In the genomic region with DNA sequence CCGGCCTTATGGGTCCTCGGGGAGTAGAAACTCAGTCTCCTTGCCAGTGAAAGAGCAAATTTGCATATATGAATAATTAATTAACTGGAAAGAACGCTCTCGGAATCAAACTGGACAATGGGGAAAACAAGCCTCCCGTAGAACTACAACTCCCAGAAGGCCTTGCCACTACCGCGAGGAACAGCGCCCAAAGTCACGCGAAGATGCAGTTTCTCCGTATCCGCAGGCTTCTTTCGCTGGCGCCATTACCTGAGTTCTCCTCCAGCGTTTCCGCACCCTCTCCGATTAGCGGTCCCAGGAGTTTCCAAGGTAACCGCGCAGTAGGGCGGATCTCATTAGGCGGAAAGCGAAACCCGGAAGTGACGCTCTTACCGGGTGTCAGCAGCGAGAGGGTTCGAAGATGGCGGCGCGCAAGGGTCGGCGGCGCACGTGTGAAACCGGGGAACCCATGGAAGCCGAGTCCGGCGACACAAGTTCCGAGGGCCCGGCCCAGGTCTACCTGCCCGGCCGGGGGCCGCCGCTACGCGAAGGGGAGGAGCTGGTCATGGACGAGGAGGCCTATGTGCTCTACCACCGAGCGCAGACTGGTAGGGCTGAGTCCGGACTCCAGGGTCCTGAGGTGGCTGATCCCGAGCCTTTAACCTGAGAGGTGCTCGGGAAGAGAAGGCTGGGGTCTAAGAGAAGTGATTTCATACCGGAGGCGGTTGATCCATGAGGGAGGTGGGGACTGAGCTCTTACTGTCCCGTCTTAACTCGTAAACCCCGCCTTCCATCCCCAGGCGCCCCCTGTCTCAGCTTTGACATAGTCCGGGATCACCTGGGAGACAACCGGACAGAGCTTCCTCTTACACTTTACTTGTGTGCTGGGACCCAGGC, we compare ENCODE assay signal across 1 cellular context.
TF ChIP-seq lines count a peak whose summit lies in the region.

A gene (plus strand): TSS at position 378 of the 876 bp plus-strand sequence. CDS start 23 bp downstream, at position 401.

TF ChIP-seq in K562, 482 proteins besides CTCF, POLR2A, EP300 and RAD21 (continued from another document and continues in another):
- TF ChIP-seq, protein P1, sequence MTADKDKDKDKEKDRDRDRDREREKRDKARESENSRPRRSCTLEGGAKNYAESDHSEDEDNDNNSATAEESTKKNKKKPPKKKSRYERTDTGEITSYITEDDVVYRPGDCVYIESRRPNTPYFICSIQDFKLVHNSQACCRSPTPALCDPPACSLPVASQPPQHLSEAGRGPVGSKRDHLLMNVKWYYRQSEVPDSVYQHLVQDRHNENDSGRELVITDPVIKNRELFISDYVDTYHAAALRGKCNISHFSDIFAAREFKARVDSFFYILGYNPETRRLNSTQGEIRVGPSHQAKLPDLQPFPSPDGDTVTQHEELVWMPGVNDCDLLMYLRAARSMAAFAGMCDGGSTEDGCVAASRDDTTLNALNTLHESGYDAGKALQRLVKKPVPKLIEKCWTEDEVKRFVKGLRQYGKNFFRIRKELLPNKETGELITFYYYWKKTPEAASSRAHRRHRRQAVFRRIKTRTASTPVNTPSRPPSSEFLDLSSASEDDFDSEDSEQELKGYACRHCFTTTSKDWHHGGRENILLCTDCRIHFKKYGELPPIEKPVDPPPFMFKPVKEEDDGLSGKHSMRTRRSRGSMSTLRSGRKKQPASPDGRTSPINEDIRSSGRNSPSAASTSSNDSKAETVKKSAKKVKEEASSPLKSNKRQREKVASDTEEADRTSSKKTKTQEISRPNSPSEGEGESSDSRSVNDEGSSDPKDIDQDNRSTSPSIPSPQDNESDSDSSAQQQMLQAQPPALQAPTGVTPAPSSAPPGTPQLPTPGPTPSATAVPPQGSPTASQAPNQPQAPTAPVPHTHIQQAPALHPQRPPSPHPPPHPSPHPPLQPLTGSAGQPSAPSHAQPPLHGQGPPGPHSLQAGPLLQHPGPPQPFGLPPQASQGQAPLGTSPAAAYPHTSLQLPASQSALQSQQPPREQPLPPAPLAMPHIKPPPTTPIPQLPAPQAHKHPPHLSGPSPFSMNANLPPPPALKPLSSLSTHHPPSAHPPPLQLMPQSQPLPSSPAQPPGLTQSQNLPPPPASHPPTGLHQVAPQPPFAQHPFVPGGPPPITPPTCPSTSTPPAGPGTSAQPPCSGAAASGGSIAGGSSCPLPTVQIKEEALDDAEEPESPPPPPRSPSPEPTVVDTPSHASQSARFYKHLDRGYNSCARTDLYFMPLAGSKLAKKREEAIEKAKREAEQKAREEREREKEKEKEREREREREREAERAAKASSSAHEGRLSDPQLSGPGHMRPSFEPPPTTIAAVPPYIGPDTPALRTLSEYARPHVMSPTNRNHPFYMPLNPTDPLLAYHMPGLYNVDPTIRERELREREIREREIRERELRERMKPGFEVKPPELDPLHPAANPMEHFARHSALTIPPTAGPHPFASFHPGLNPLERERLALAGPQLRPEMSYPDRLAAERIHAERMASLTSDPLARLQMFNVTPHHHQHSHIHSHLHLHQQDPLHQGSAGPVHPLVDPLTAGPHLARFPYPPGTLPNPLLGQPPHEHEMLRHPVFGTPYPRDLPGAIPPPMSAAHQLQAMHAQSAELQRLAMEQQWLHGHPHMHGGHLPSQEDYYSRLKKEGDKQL (CRISPR knock-in tag; IDR thresholded peaks at IDR 0.05; ENCODE audit: borderline replicate concordance): no peak
- TF ChIP-seq, protein P2, sequence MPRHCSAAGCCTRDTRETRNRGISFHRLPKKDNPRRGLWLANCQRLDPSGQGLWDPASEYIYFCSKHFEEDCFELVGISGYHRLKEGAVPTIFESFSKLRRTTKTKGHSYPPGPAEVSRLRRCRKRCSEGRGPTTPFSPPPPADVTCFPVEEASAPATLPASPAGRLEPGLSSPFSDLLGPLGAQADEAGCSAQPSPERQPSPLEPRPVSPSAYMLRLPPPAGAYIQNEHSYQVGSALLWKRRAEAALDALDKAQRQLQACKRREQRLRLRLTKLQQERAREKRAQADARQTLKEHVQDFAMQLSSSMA (CRISPR knock-in tag; IDR thresholded peaks at IDR 0.05): no peak
- TF ChIP-seq MAZ (CRISPR knock-in tag; conservative IDR thresholded peaks at IDR 0.05 in 1 of 2, IDR thresholded peaks at IDR 0.05 in 1 of 2) (peak; percentile 50 to 62), ZNF354B (CRISPR knock-in tag; IDR thresholded peaks at IDR 0.05) (no peak), ZNF696 (CRISPR knock-in tag; conservative IDR thresholded peaks at IDR 0.05) (no peak), NFXL1 (CRISPR knock-in tag; IDR thresholded peaks at IDR 0.05) (no peak), ELF4 (CRISPR knock-in tag; IDR thresholded peaks at IDR 0.05) (peak; percentile 77; the same call in 1 of the 2 replicates), RBM14 (IDR thresholded peaks at IDR 0.05; ENCODE audit: borderline replicate concordance, insufficient read depth, low read depth, low read length) (0 out of 2 replicates have a peak, but pooled peaks have one; percentile 32), NR2C2 (CRISPR knock-in tag; IDR thresholded peaks at IDR 0.05) (0 out of 2 replicates have a peak, but pooled peaks have one; percentile 54), NR2C2 (tag; IDR thresholded peaks at IDR 0.05) (peak; percentile 90), ZNF311 (CRISPR knock-in tag; IDR thresholded peaks at IDR 0.05) (no peak), TAF9B (IDR thresholded peaks at IDR 0.05; ENCODE audit: partially characterized antibody) (peak; percentile 57), SMAD2 (IDR thresholded peaks at IDR 0.05; ENCODE audit: low read depth, low read length) (no peak), FOXK2 (conservative IDR thresholded peaks at IDR 0.05 in 1 of 2, IDR thresholded peaks at IDR 0.05 in 1 of 2; ENCODE audit: low read depth in 2 of 2) (peak; percentile 79 to 82), TCF3 (CRISPR knock-in tag; IDR thresholded peaks at IDR 0.05) (no peak), ARID2 (IDR thresholded peaks at IDR 0.05) (no peak), HMG20B (CRISPR knock-in tag; IDR thresholded peaks at IDR 0.05) (no peak), SIN3A (IDR thresholded peaks at IDR 0.05; ENCODE audit: borderline replicate concordance in 2 of 2, control insufficient read depth in 1 of 2, low read depth in 2 of 2, low read length in 2 of 2) (peak; percentile 98 to 99), GABPA (tag; conservative IDR thresholded peaks at IDR 0.05; ENCODE audit: low read depth) (peak; percentile 96), XRCC4 (IDR thresholded peaks at IDR 0.05; ENCODE audit: extremely low read depth, insufficient read depth, insufficient read length) (no peak), SAP30 (IDR thresholded peaks at IDR 0.05; ENCODE audit: borderline replicate concordance, insufficient read depth, low read depth, low read length, poor library complexity, severe bottlenecking) (peak; percentile 100), FOXA3 (CRISPR knock-in tag; conservative IDR thresholded peaks at IDR 0.05 in 1 of 2, IDR thresholded peaks at IDR 0.05 in 1 of 2) (0 out of 4 replicates have a peak, but pooled peaks of 1 of the 2 experiments have one; percentile 17), CHD1 (IDR thresholded peaks at IDR 0.05; ENCODE audit: low read length) (peak; percentile 43), MCM3 (IDR thresholded peaks at IDR 0.05) (no peak), BRCA1 (IDR thresholded peaks at IDR 0.05) (no peak), BRCA1 (CRISPR knock-in tag; IDR thresholded peaks at IDR 0.05) (no peak), SNRNP70 (optimal IDR thresholded peaks at IDR 0.05; ENCODE audit: low read depth, low read length) (peak; percentile 19)
- TF ChIP-seq, protein P3, sequence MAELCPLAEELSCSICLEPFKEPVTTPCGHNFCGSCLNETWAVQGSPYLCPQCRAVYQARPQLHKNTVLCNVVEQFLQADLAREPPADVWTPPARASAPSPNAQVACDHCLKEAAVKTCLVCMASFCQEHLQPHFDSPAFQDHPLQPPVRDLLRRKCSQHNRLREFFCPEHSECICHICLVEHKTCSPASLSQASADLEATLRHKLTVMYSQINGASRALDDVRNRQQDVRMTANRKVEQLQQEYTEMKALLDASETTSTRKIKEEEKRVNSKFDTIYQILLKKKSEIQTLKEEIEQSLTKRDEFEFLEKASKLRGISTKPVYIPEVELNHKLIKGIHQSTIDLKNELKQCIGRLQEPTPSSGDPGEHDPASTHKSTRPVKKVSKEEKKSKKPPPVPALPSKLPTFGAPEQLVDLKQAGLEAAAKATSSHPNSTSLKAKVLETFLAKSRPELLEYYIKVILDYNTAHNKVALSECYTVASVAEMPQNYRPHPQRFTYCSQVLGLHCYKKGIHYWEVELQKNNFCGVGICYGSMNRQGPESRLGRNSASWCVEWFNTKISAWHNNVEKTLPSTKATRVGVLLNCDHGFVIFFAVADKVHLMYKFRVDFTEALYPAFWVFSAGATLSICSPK (IDR thresholded peaks at IDR 0.05; ENCODE audit: borderline replicate concordance): peak; percentile 41; the same call in 1 of the 2 replicates
- TF ChIP-seq, protein P4, sequence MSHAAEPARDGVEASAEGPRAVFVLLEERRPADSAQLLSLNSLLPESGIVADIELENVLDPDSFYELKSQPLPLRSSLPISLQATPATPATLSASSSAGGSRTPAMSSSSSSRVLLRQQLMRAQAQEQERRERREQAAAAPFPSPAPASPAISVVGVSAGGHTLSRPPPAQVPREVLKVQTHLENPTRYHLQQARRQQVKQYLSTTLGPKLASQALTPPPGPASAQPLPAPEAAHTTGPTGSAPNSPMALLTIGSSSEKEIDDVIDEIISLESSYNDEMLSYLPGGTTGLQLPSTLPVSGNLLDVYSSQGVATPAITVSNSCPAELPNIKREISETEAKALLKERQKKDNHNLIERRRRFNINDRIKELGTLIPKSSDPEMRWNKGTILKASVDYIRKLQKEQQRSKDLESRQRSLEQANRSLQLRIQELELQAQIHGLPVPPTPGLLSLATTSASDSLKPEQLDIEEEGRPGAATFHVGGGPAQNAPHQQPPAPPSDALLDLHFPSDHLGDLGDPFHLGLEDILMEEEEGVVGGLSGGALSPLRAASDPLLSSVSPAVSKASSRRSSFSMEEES (CRISPR knock-in tag; IDR thresholded peaks at IDR 0.05): no peak
- TF ChIP-seq, protein P5, sequence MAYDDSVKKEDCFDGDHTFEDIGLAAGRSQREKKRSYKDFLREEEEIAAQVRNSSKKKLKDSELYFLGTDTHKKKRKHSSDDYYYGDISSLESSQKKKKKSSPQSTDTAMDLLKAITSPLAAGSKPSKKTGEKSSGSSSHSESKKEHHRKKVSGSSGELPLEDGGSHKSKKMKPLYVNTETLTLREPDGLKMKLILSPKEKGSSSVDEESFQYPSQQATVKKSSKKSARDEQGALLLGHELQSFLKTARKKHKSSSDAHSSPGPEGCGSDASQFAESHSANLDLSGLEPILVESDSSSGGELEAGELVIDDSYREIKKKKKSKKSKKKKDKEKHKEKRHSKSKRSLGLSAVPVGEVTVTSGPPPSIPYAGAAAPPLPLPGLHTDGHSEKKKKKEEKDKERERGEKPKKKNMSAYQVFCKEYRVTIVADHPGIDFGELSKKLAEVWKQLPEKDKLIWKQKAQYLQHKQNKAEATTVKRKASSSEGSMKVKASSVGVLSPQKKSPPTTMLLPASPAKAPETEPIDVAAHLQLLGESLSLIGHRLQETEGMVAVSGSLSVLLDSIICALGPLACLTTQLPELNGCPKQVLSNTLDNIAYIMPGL (CRISPR knock-in tag; IDR thresholded peaks at IDR 0.05): no peak; the same call in 1 of the 2 replicates
- TF ChIP-seq, protein P6, sequence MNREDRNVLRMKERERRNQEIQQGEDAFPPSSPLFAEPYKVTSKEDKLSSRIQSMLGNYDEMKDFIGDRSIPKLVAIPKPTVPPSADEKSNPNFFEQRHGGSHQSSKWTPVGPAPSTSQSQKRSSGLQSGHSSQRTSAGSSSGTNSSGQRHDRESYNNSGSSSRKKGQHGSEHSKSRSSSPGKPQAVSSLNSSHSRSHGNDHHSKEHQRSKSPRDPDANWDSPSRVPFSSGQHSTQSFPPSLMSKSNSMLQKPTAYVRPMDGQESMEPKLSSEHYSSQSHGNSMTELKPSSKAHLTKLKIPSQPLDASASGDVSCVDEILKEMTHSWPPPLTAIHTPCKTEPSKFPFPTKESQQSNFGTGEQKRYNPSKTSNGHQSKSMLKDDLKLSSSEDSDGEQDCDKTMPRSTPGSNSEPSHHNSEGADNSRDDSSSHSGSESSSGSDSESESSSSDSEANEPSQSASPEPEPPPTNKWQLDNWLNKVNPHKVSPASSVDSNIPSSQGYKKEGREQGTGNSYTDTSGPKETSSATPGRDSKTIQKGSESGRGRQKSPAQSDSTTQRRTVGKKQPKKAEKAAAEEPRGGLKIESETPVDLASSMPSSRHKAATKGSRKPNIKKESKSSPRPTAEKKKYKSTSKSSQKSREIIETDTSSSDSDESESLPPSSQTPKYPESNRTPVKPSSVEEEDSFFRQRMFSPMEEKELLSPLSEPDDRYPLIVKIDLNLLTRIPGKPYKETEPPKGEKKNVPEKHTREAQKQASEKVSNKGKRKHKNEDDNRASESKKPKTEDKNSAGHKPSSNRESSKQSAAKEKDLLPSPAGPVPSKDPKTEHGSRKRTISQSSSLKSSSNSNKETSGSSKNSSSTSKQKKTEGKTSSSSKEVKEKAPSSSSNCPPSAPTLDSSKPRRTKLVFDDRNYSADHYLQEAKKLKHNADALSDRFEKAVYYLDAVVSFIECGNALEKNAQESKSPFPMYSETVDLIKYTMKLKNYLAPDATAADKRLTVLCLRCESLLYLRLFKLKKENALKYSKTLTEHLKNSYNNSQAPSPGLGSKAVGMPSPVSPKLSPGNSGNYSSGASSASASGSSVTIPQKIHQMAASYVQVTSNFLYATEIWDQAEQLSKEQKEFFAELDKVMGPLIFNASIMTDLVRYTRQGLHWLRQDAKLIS (CRISPR knock-in tag; IDR thresholded peaks at IDR 0.05): peak; percentile 71
- TF ChIP-seq, protein P7, sequence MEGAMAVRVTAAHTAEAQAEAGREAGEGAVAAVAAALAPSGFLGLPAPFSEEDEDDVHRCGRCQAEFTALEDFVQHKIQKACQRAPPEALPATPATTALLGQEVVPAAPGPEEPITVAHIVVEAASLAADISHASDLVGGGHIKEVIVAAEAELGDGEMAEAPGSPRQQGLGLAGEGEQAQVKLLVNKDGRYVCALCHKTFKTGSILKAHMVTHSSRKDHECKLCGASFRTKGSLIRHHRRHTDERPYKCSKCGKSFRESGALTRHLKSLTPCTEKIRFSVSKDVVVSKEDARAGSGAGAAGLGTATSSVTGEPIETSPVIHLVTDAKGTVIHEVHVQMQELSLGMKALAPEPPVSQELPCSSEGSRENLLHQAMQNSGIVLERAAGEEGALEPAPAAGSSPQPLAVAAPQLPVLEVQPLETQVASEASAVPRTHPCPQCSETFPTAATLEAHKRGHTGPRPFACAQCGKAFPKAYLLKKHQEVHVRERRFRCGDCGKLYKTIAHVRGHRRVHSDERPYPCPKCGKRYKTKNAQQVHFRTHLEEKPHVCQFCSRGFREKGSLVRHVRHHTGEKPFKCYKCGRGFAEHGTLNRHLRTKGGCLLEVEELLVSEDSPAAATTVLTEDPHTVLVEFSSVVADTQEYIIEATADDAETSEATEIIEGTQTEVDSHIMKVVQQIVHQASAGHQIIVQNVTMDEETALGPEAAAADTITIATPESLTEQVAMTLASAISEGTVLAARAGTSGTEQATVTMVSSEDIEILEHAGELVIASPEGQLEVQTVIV (CRISPR knock-in tag; IDR thresholded peaks at IDR 0.05; ENCODE audit: borderline replicate concordance): no peak
- TF ChIP-seq, protein P8, sequence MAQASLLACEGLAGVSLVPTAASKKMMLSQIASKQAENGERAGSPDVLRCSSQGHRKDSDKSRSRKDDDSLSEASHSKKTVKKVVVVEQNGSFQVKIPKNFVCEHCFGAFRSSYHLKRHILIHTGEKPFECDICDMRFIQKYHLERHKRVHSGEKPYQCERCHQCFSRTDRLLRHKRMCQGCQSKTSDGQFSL (CRISPR knock-in tag; IDR thresholded peaks at IDR 0.05): no peak
- TF ChIP-seq, protein P8 (tag; IDR thresholded peaks at IDR 0.05): no peak
